Comparison of ENCODE assay signal across 11 cellular contexts in genomic region chr6:3075522-3076113, GRCh38. TPM values are rescaled to one million over a fixed set of nuclear protein-coding genes. Genes with fewer than 3 reads are reported as not detected.
DNase-seq lines count a peak whose midpoint lies in the region; ATAC-seq, FAIRE-seq and TF ChIP-seq lines count a peak whose summit lies in the region.
"Had no signal": no experiment of that assay in that cellular context is flagged by ENCODE, and none has a peak within 500 bp of the region (broad histone marks: within the 10 kb centered on the region; RNA-seq: fewer than 3 reads in every experiment).

No MANE protein-coding gene starts in this region.

- H3K4me3 Mint-ChIP-seq in central memory CD8-positive, alpha-beta T cell: peak overlapping the region; percentile 61

- in situ Hi-C loops in GM23248 (cut with MboI): no loop called here

- TF ChIP-seq CTCF in NB4 (IDR thresholded peaks at IDR 0.05; ENCODE audit: low read depth, low read length): no peak

- peak overlapping the region; percentile 74 for H3K18ac ChIP-seq in neuronal stem cell (ENCODE audit: low read length)

- no peaks in the 10 kb centered on the region for H3K27me3 Mint-ChIP-seq in central memory CD8-positive, alpha-beta T cell

- H3K4me2 ChIP-seq in GM23248 (ENCODE audit: unreplicated experiment) (peak overlapping the region; percentile 62), neuronal stem cell (ENCODE audit: insufficient read depth, low read length, poor library complexity, severe bottlenecking) (no peak overlapping the region)

- peak overlapping the region; percentile 27 for H3K27ac ChIP-seq in GM23248
- H3K27ac ChIP-seq in neuronal stem cell (replicated peaks; ENCODE audit: low read length): no peak overlapping the region

- H3K4ac ChIP-seq in neuronal stem cell (ENCODE audit: low read length): no peak overlapping the region

- H3K4me1 ChIP-seq in GM23248 (ENCODE audit: insufficient read depth) (peaks cover 20% of the 10 kb centered on the region), neuronal stem cell (ENCODE audit: control insufficient read depth in 2 of 2, insufficient read depth in 1 of 2, low read depth in 1 of 2, low read length in 2 of 2) (peaks cover 9 to 12% of the 10 kb centered on the region in 2 donors)

- 45 to 64% methylated on average over 4 of the region's 4 CpGs for WGBS in GM23248 (ENCODE audit: low coverage in 1 of 2, low lambda C conversion rate in 2 of 2, missing lambda C conversion rate in 2 of 2), 2 experiments
- no CpG with 5 or more reads among the region's 4 CpGs for WGBS in neuronal stem cell (ENCODE audit: extremely low coverage in 2 of 2, insufficient read length in 2 of 2, insufficient replicate concordance in 1 of 2), 2 donors

- no peak overlapping the region for H3K23ac ChIP-seq in neuronal stem cell (ENCODE audit: low read depth, low read length, poor library complexity)

- no peak overlapping the region for H2BK15ac ChIP-seq in neuronal stem cell (ENCODE audit: low read length)

- no peak overlapping the region for H2BK12ac ChIP-seq in neuronal stem cell (ENCODE audit: low read length)

- no peaks in the 10 kb centered on the region; the same call in 1 of the 2 replicates for H4K20me1 ChIP-seq in GM23248 (ENCODE audit: insufficient read depth)

- H3K79me1 ChIP-seq in neuronal stem cell (ENCODE audit: low read depth, low read length): peaks cover 3% of the 10 kb centered on the region

- H2AFZ ChIP-seq in GM23248 (no peak overlapping the region), neuronal stem cell (ENCODE audit: low read length) (no peak overlapping the region)

- no peak overlapping the region for H2AK5ac ChIP-seq in neuronal stem cell (ENCODE audit: low read depth, low read length)

- H3K36me3 ChIP-seq in GM23248 (ENCODE audit: low read depth) (peaks cover 22% of the 10 kb centered on the region; the same call in 1 of the 2 replicates), neuronal stem cell (replicated peaks in 1 of 2; ENCODE audit: control insufficient read depth in 2 of 2, insufficient read depth in 2 of 2, low read length in 2 of 2) (peaks cover 1 to 48% of the 10 kb centered on the region in 2 donors)

- H3K9me3 Mint-ChIP-seq in central memory CD8-positive, alpha-beta T cell: no peaks in the 10 kb centered on the region

- no peak for ATAC-seq in central memory CD8-positive, alpha-beta T cell (replicated peaks; ENCODE audit: extremely low read depth, poor library complexity, severe bottlenecking)

- H3K79me2 ChIP-seq in GM23248 (ENCODE audit: insufficient read depth): peaks cover 100% of the 10 kb centered on the region

- peak overlapping the region; percentile 37 for H3K9ac ChIP-seq in GM23248
- no peak overlapping the region for H3K9ac ChIP-seq in neuronal stem cell (ENCODE audit: low read depth, low read length, poor library complexity)

- H3K4me1 Mint-ChIP-seq in central memory CD8-positive, alpha-beta T cell: peaks cover 78% of the 10 kb centered on the region

- H3K27ac Mint-ChIP-seq in central memory CD8-positive, alpha-beta T cell (ENCODE audit: low read depth): peak overlapping the region; percentile 89

- H3K4me3 ChIP-seq in GM23248: no peak overlapping the region
- peak overlapping the region; percentile 7 for H3K4me3 ChIP-seq in NB4 (ENCODE audit: low read depth, low read length)
- no peak overlapping the region for H3K4me3 ChIP-seq in neuronal stem cell (ENCODE audit: low read length in 2 of 2)

- no peaks in the 10 kb centered on the region for H3K9me2 ChIP-seq in GM23248 (ENCODE audit: insufficient read depth)

- FAIRE-seq in frontal cortex (lab: Jason Lieb, UNC): no peak

- H3F3A ChIP-seq in GM23248 (ENCODE audit: insufficient read depth): peaks cover 14% of the 10 kb centered on the region; the same call in 1 of the 2 replicates

- H3K14ac ChIP-seq in neuronal stem cell (ENCODE audit: low read length): no peak overlapping the region

- H2BK120ac ChIP-seq in neuronal stem cell (ENCODE audit: low read depth, low read length): no peak overlapping the region

- no peaks in the 10 kb centered on the region for H3K27me3 ChIP-seq in GM23248 (replicated peaks; ENCODE audit: insufficient read depth)
- no peaks in the 10 kb centered on the region for H3K27me3 ChIP-seq in neuronal stem cell (ENCODE audit: control insufficient read depth in 3 of 3, insufficient read depth in 3 of 3, low read depth in 1 of 3, low read length in 3 of 3)

- no peak for DNase-seq in GM23248
- DNase-seq in NB4 (ENCODE audit: low read depth): peak; percentile 67
- no peak for DNase-seq in central memory CD8-positive, alpha-beta T cell (ENCODE audit: low spot score in 2 of 2)
- no peak for DNase-seq in neuronal stem cell (ENCODE audit: low spot score)
- no peak for DNase-seq in NCI-H2081 (lab: John Stamatoyannopoulos, UW)
- no peak for DNase-seq in D341Med (ENCODE audit: low spot score)
- no peak for DNase-seq in NCI-H345 treated with DMSO at 0.1 percent for 48 hours (lab: John Stamatoyannopoulos, UW; ENCODE audit: unreplicated experiment)
- DNase-seq in frontal cortex (ENCODE audit: low spot score in 2 of 2): no peak
- DNase-seq: dermis blood vessel endothelial cell, NCI-H1694, RPMI8226 had no signal

- H4K91ac ChIP-seq in neuronal stem cell (ENCODE audit: low read depth, low read length, poor library complexity): no peak overlapping the region

- H2BK5ac ChIP-seq in neuronal stem cell (ENCODE audit: low read length): no peak overlapping the region

- H3K36me3 Mint-ChIP-seq in central memory CD8-positive, alpha-beta T cell (ENCODE audit: insufficient read depth): peaks cover 44% of the 10 kb centered on the region

- no peak overlapping the region for H4K8ac ChIP-seq in neuronal stem cell (ENCODE audit: low read depth, low read length)

- H3K9me3 ChIP-seq in GM23248 (ENCODE audit: low read depth) (no peaks in the 10 kb centered on the region), neuronal stem cell (replicated peaks in 1 of 2; ENCODE audit: control insufficient read depth in 2 of 2, insufficient read depth in 1 of 2, low read depth in 1 of 2, low read length in 2 of 2) (no peaks in the 10 kb centered on the region)

- TF ChIP-seq POLR2A in NB4 (IDR thresholded peaks at IDR 0.05; ENCODE audit: extremely low read depth, insufficient read length): no peak

RNA-seq across cellular contexts. Expression of gene RIPK1, which starts 7.3 kb away (rescaled TPM):
- total RNA-seq in GM23248 (2014; rRNA removed; shearing (Covaris generic)): 23.3 and 26.2 TPM in 2 replicates
- polyA plus RNA-seq in GM23248 (2016; fragmentation: Nextera tagmentation; extraction: Ambion mirVana): 15.3 and 16.1 TPM in 2 replicates
- polyA plus RNA-seq in neuronal stem cell (2013, experiment 1 of 2): 4.6 TPM
- polyA plus RNA-seq in neuronal stem cell (2013, experiment 2 of 2): 4.5 TPM
- total RNA-seq in frontal cortex: 7.3 TPM

RNA-seq across cellular contexts. Expression of gene BPHL, which starts 42.9 kb away (rescaled TPM):
- 8.0 and 8.5 TPM in 2 replicates for total RNA-seq in GM23248 (2014; rRNA removed; shearing (Covaris generic))
- 20.2 and 21.0 TPM in 2 replicates for polyA plus RNA-seq in GM23248 (2016; fragmentation: Nextera tagmentation; extraction: Ambion mirVana)
- 34.3 TPM for polyA plus RNA-seq in neuronal stem cell (2013, experiment 1 of 2)
- polyA plus RNA-seq in neuronal stem cell (2013, experiment 2 of 2): 36.4 TPM
- 26.5 TPM for total RNA-seq in frontal cortex
